10 cellular contexts compared by ENCODE assay signal in the genomic region with DNA sequence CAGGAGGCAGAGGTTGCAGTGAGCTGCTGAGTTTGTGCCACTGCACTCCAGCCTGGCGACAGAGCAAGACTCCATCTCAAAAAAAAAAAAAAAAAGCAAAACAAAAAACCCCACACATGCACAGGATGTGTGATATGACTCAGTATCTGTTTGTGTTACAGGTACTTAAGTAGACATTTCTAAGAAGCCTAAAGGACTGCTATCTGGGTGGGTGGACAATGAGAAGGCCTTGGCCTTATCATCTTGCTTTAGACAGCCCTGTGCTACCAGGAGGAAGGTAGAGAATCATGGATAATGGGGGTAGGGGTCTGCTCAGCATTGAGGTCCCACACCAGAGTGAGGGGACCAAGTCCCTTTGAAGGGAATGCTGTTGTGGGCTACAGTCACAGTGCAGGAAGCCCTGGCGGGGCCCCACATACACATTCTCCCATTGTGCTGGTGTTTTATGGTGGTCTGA. TPM values are rescaled to one million over a fixed set of nuclear protein-coding genes. Genes with fewer than 3 reads are reported as not detected.
A peak's percentile ranks its signal among the peaks of the same experiment; 100 is the strongest.
DNase-seq lines count a peak whose midpoint lies in the region; ATAC-seq, FAIRE-seq and TF ChIP-seq lines count a peak whose summit lies in the region.
"Had no signal": no experiment of that assay in that cellular context is flagged by ENCODE, and none has a peak within 500 bp of the region (broad histone marks: within the 10 kb centered on the region; RNA-seq: fewer than 3 reads in every experiment).

No MANE protein-coding gene starts in this region.

- intact Hi-C loops in activated CD4-positive, alpha-beta memory T cell treated with anti-CD3 and anti-CD28 coated beads for 36 hours (cut with micrococcal nuclease), result loop anchor here (1.0 to 2.0 kb wide), 4 partner anchors 27 to 125 kb away; partner anchors contain the start of genes FLCN and PLD6

- no peak for TF ChIP-seq POLR2A in GM12892 (IDR thresholded peaks at IDR 0.05; ENCODE audit: low read depth, low read length)

- H3K27ac Mint-ChIP-seq in activated CD4-positive, alpha-beta memory T cell treated with anti-CD3 and anti-CD28 coated beads for 36 hours, result peak overlapping the region; percentile 95
- H3K27ac Mint-ChIP-seq in naive B cell, result peak overlapping the region in 4 of 6 donors; percentile 57 to 83 (median 72)

- H3K4me3 Mint-ChIP-seq in activated CD4-positive, alpha-beta memory T cell treated with anti-CD3 and anti-CD28 coated beads for 36 hours, result peak overlapping the region; percentile 63
- H3K4me3 Mint-ChIP-seq in naive B cell, result peak overlapping the region in 3 of 8 donors; percentile 22 to 63 (median 31)

- no peaks in the 10 kb centered on the region for H3K27me3 Mint-ChIP-seq in activated CD4-positive, alpha-beta memory T cell treated with anti-CD3 and anti-CD28 coated beads for 36 hours
- H3K27me3 Mint-ChIP-seq in naive B cell, result no peaks in the 10 kb centered on the region

- CTCF ChIA-PET in activated CD4-positive, alpha-beta memory T cell treated with anti-CD3 and anti-CD28 coated beads for 36 hours (lab: Charles Lee), result interaction anchor here (0.7 to 0.9 kb wide), 2 partner anchors 179 to 189 kb away, joined by 3 read pairs; no protein-coding TSS in a partner anchor

- TF ChIP-seq CTCF in GM20000 (IDR thresholded peaks at IDR 0.05; ENCODE audit: extremely low read depth, missing control alignments), result no peak

- ATAC-seq in naive B cell (ENCODE audit: low read depth in 2 of 2) (no peak), GM19397 (IDR thresholded peaks at IDR 0.05; ENCODE audit: unreplicated experiment) (no peak), esophagus mucosa (no peak)

- peak; percentile 94 for FAIRE-seq in GM12892 (lab: Jason Lieb, UNC)

- H3K4me1 Mint-ChIP-seq in activated CD4-positive, alpha-beta memory T cell treated with anti-CD3 and anti-CD28 coated beads for 36 hours (ENCODE audit: low read depth), result peaks cover 83% of the 10 kb centered on the region
- H3K4me1 Mint-ChIP-seq in naive B cell, result peaks cover 31 to 70% (median 49%) of the 10 kb centered on the region in 3 donors

- no peaks in the 10 kb centered on the region for H3K9me3 Mint-ChIP-seq in activated CD4-positive, alpha-beta memory T cell treated with anti-CD3 and anti-CD28 coated beads for 36 hours
- no peaks in the 10 kb centered on the region for H3K9me3 Mint-ChIP-seq in naive B cell

- H3K36me3 Mint-ChIP-seq in activated CD4-positive, alpha-beta memory T cell treated with anti-CD3 and anti-CD28 coated beads for 36 hours, result peaks cover 45% of the 10 kb centered on the region
- H3K36me3 Mint-ChIP-seq in naive B cell, result peaks cover 15 to 17% of the 10 kb centered on the region in 2 donors

- DNase-seq in GM12892 (ENCODE audit: insufficient read length), result peak; percentile 55
- peak; percentile 78 for DNase-seq in GM20000 (ENCODE audit: low spot score)
- peak; percentile 37 for DNase-seq in activated CD4-positive, alpha-beta memory T cell treated with anti-CD3 and anti-CD28 coated beads for 36 hours
- no peak for DNase-seq in naive B cell
- no peak for DNase-seq in RPMI8226
- DNase-seq in germinal center (ENCODE audit: low spot score), result no peak
- DNase-seq: GDM1, occipital lobe had no signal

- POLR2A ChIA-PET in activated CD4-positive, alpha-beta memory T cell treated with anti-CD3 and anti-CD28 coated beads for 36 hours (lab: Charles Lee), result interaction anchor here (0.6 kb wide), 1 partner anchor 148 kb away, joined by 3 read pairs; no protein-coding TSS in a partner anchor

RNA-seq across cellular contexts. Expression of gene PLD6, which starts 26.7 kb away (rescaled TPM):
- 10.2 TPM for polyA plus RNA-seq in GM12892 (2012; ENCODE audit: missing spikeins)
- total RNA-seq in activated CD4-positive, alpha-beta memory T cell treated with anti-CD3 and anti-CD28 coated beads for 36 hours, result 1 to 10 TPM; 9.3 to 9.4 TPM
- polyA plus RNA-seq in naive B cell (ENCODE audit: low read depth in 6 of 6), result 10 to 100 TPM in 1 of 6 donors, 1 to 10 TPM in 4, not detected in 1; 1.9 to 22.0 (median 4.1) TPM
- 0.44 TPM for total RNA-seq in esophagus mucosa

RNA-seq across cellular contexts. Expression of gene FLCN, which starts 57.6 kb away (rescaled TPM):
- 17.6 TPM for polyA plus RNA-seq in GM12892 (2012; ENCODE audit: missing spikeins)
- 10 to 100 TPM; 24.0 to 24.6 TPM for total RNA-seq in activated CD4-positive, alpha-beta memory T cell treated with anti-CD3 and anti-CD28 coated beads for 36 hours
- 1 to 10 TPM; 3.6 to 7.4 (median 5.7) TPM for polyA plus RNA-seq in naive B cell (ENCODE audit: low read depth in 6 of 6)
- total RNA-seq in esophagus mucosa, result 16.5 TPM

Comparison
In these comparisons a context has a peak if more than half of its experiments do, and no peak if none do; other contexts are left out.
1. DNase-seq: peak in GM12892 (single experiment), GM20000 (single experiment) and activated CD4-positive, alpha-beta memory T cell treated with anti-CD3 and anti-CD28 coated beads for 36 hours (single experiment); none in naive B cell (single experiment), RPMI8226 (single experiment) and germinal center (single experiment).